ENCODE assay signal across 8 cellular contexts in genomic region chr20:4171538-4172116, GRCh38. TPM values are rescaled to one million over a fixed set of nuclear protein-coding genes. Genes with fewer than 3 reads are reported as not detected.
DNase-seq lines count a peak whose midpoint lies in the region; TF ChIP-seq lines count a peak whose summit lies in the region.

No MANE protein-coding gene starts in this region.

- H3K27ac ChIP-seq in AG04450 (ENCODE audit: low read depth, low read length), result peak overlapping the region; percentile 39
- no peak overlapping the region for H3K27ac ChIP-seq in Karpas-422 (ENCODE audit: low read length)
- peak overlapping the region; percentile 39 for H3K27ac ChIP-seq in muscle layer of duodenum (ENCODE audit: low read length)

- peak overlapping the region; percentile 63 for H3K4me2 ChIP-seq in Karpas-422 (ENCODE audit: low read depth, low read length, poor library complexity, severe bottlenecking)

- H4K20me1 ChIP-seq in Karpas-422 (ENCODE audit: insufficient read depth, low read depth, low read length), result no peaks in the 10 kb centered on the region

- H3K9me3 ChIP-seq in AG04450 (ENCODE audit: control insufficient read depth, insufficient read depth, low read length) (no peaks in the 10 kb centered on the region), Karpas-422 (ENCODE audit: low read length) (no peaks in the 10 kb centered on the region), muscle layer of duodenum (ENCODE audit: control insufficient read depth in 1 of 2, low read length in 2 of 2) (no peaks in the 10 kb centered on the region)

- H3K36me3 ChIP-seq in Karpas-422 (ENCODE audit: insufficient read depth, low read length) (no peaks in the 10 kb centered on the region), muscle layer of duodenum (ENCODE audit: control insufficient read depth in 1 of 2, insufficient read depth in 2 of 2, low read length in 2 of 2) (peaks cover 4 to 7% of the 10 kb centered on the region in 2 donors)

- POLR2A ChIA-PET in AG04450 (lab: Yijun Ruan, JAX), result interaction anchor here (0.9 kb wide), 1 partner anchor 63 kb away, joined by 3 read pairs; no protein-coding TSS in a partner anchor

- H3K9ac ChIP-seq in Karpas-422 (ENCODE audit: low read length), result peak overlapping the region; percentile 60; the same call in 1 of the 2 replicates

- peak overlapping the region; percentile 66 for H3K4me3 ChIP-seq in AG04450 (ENCODE audit: low read depth, low read length)
- H3K4me3 ChIP-seq in Karpas-422 (ENCODE audit: low read length), result no peak overlapping the region; the same call in 1 of the 2 replicates
- peak overlapping the region; percentile 70 for H3K4me3 ChIP-seq in choroid plexus epithelial cell (ENCODE audit: low read depth, low read length)
- peak overlapping the region; percentile 48 to 60 for H3K4me3 ChIP-seq in muscle layer of duodenum (ENCODE audit: low read depth in 1 of 2, low read length in 2 of 2)

- no peaks in the 10 kb centered on the region for H3K79me2 ChIP-seq in Karpas-422 (ENCODE audit: low read length)

- H3K9me2 ChIP-seq in Karpas-422 (replicated peaks; ENCODE audit: insufficient read depth, low read length), result no peaks in the 10 kb centered on the region

- no peaks in the 10 kb centered on the region for H3K27me3 ChIP-seq in AG04450 (ENCODE audit: control insufficient read depth, insufficient read depth, low read length)
- no peaks in the 10 kb centered on the region for H3K27me3 ChIP-seq in Karpas-422 (ENCODE audit: low read length)
- no peaks in the 10 kb centered on the region for H3K27me3 ChIP-seq in muscle layer of duodenum (ENCODE audit: low read depth, low read length)

- TF ChIP-seq CTCF in AG04450 (IDR thresholded peaks at IDR 0.05; ENCODE audit: low read depth, low read length) (no peak), choroid plexus epithelial cell (conservative IDR thresholded peaks at IDR 0.05; ENCODE audit: low read depth, low read length) (no peak)

- H2AFZ ChIP-seq in Karpas-422 (ENCODE audit: low read length), result no peak overlapping the region

- H3K4me1 ChIP-seq in Karpas-422 (ENCODE audit: low read length) (peaks cover 5% of the 10 kb centered on the region), muscle layer of duodenum (ENCODE audit: control insufficient read depth in 1 of 2, insufficient read depth in 2 of 2, low read length in 2 of 2) (no peaks in the 10 kb centered on the region)

- CTCF ChIA-PET in AG04450 (lab: Charles Lee), result no interaction called here

- no peak for DNase-seq in AG04450 (ENCODE audit: low read depth, low spot score)
- no peak for DNase-seq in Karpas-422
- DNase-seq in choroid plexus epithelial cell (ENCODE audit: low read depth), result peak; percentile 50
- DNase-seq in NK-92 treated with Interleukin-12 subunit alpha and Interleukin-12 subunit beta, amount 100 ng/mL, for 24 hours (lab: John Stamatoyannopoulos, UW), result no peak
- no peak for DNase-seq in NCI-H2107 (lab: John Stamatoyannopoulos, UW)
- no peak for DNase-seq in amniotic stem cell (lab: John Stamatoyannopoulos, UW)
- DNase-seq in stimulated activated CD4-positive, alpha-beta T cell treated with anti-CD3 and anti-CD28 coated beads, Interleukin-1b, Interleukin-23, amount 100 ng/mL, for 48 hours, result no peak

RNA-seq across cellular contexts. Expression of gene SMOX, which starts 23.0 kb away (rescaled TPM):
- polyA plus RNA-seq in AG04450 (2011; rRNA removed), result 3.9 and 6.5 TPM in 2 replicates
- 2.6 and 4.4 TPM in 2 replicates for polyA minus RNA-seq in AG04450 (2011; rRNA and poly(A)+ RNA removed)
- not detected in 2 replicates for total RNA-seq in Karpas-422 (2014; rRNA removed; shearing (Covaris generic); ENCODE audit: low replicate concordance)
